8 cellular contexts compared by ENCODE assay signal in the genomic region with DNA sequence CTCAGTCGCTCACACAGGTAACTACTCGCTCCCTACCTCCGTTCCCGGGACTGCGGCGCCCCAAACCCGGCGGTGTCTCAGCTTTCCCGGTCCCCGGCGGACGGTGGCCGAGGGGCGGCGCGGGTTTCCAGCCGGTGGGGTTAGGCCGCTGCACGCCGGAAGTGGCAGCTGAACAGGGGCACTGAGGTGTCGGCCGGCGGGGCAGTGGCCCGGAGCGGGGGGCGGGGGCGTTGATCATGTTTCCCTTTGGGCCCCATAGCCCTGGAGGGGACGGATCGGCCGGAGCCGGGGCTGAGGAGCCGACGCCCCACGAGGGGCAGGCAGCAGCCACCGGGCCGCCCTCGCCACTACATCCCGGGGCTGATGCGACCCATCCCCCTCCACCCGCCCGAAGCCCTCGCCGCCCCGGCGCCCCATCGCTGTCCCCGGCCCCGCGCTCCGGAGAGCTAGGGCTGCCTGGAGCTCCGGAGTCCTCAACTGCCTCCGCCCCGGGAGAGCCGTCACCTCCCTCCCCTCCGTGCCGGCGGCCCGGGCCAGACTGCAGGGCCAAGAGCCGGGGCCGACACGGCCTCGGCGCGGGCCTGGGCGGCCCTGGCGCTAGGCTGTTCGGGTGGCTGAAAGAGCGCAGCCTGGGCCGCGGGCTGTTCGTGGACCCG. TPM values are rescaled to one million over a fixed set of nuclear protein-coding genes. Genes with fewer than 3 reads are reported as not detected.
DNase-seq lines count a peak whose midpoint lies in the region; ATAC-seq and TF ChIP-seq lines count a peak whose summit lies in the region.

Gene DCAF10 (plus strand): TSS at position 167 of the 656 bp plus-strand sequence. CDS start 70 bp downstream, at position 237.

- 0 out of 2 replicates have a peak, but pooled peaks cover 3% of the 10 kb centered on the region for H3K36me3 ChIP-seq in Karpas-422 (ENCODE audit: insufficient read depth, low read length)

- peak within 1 kb of the TSS; percentile 98 for H3K9ac ChIP-seq in Karpas-422 (ENCODE audit: low read length)

- peak within 1 kb of the TSS; percentile 85 for H3K4me2 ChIP-seq in Karpas-422 (ENCODE audit: low read depth, low read length, poor library complexity, severe bottlenecking)

- ATAC-seq in GM21825 (IDR thresholded peaks at IDR 0.05; ENCODE audit: unreplicated experiment) (peak; percentile 67), omental fat pad (ENCODE audit: low FRiP score) (peak; percentile 95)

- no peak for TF ChIP-seq CTCF in omental fat pad (IDR thresholded peaks at IDR 0.05)

- H3K4me1 Mint-ChIP-seq in activated naive CD4-positive, alpha-beta T cell treated with anti-CD3 and anti-CD28 coated beads, Interleukin-2, amount 10 ng/mL, durations not matched to agents 7 days and 5 days, result peaks cover 45% of the 10 kb centered on the region

- peak within 1 kb of the TSS; percentile 93 for H3K4me3 ChIP-seq in Karpas-422 (ENCODE audit: low read length)

- no peaks in the 10 kb centered on the region for H3K9me3 Mint-ChIP-seq in activated naive CD4-positive, alpha-beta T cell treated with anti-CD3 and anti-CD28 coated beads, Interleukin-2, amount 10 ng/mL, durations not matched to agents 7 days and 5 days

- no peaks in the 10 kb centered on the region for H3K27me3 ChIP-seq in Karpas-422 (ENCODE audit: low read length)

- peak within 1 kb of the TSS; percentile 97 for H2AFZ ChIP-seq in Karpas-422 (ENCODE audit: low read length)

- peaks cover 50% of the 10 kb centered on the region for H3K79me2 ChIP-seq in Karpas-422 (ENCODE audit: low read length)

- peak within 1 kb of the TSS; percentile 89 for H3K27ac Mint-ChIP-seq in activated naive CD4-positive, alpha-beta T cell treated with anti-CD3 and anti-CD28 coated beads, Interleukin-2, amount 10 ng/mL, durations not matched to agents 7 days and 5 days

- H3K9me3 ChIP-seq in Karpas-422 (ENCODE audit: low read length), result no peaks in the 10 kb centered on the region

- DNase-seq in ELR (ENCODE audit: low read depth) (peak; percentile 89), Karpas-422 (peak; percentile 97), SK-N-DZ (ENCODE audit: low spot score) (peak; percentile 85), globus pallidus (ENCODE audit: low spot score) (peak; percentile 71), omental fat pad (ENCODE audit: low spot score) (peak; percentile 71)
- peak; percentile 89 for DNase-seq in activated naive CD4-positive, alpha-beta T cell treated with anti-CD3 and anti-CD28 coated beads, Interleukin-2, amount 10 ng/mL, durations not matched to agents 7 days and 5 days

- H3K4me3 Mint-ChIP-seq in activated naive CD4-positive, alpha-beta T cell treated with anti-CD3 and anti-CD28 coated beads, Interleukin-2, amount 10 ng/mL, durations not matched to agents 7 days and 5 days, result peak within 1 kb of the TSS; percentile 93

- peaks cover 2% of the 10 kb centered on the region for H3K36me3 Mint-ChIP-seq in activated naive CD4-positive, alpha-beta T cell treated with anti-CD3 and anti-CD28 coated beads, Interleukin-2, amount 10 ng/mL, durations not matched to agents 7 days and 5 days

- H3K27ac ChIP-seq in Karpas-422 (ENCODE audit: low read length) (peak within 1 kb of the TSS; percentile 76), temporal lobe (ENCODE audit: low read depth, low read length) (no peak within 1 kb of the TSS)

- CTCF ChIA-PET in activated naive CD4-positive, alpha-beta T cell treated with anti-CD3 and anti-CD28 coated beads, Interleukin-2, amount 10 ng/mL, durations not matched to agents 7 days and 5 days (lab: Charles Lee), result interaction anchor here (0.6 to 1.3 kb wide), 2 partner anchors 10 kb away, joined by 3 read pairs; no protein-coding TSS in a partner anchor

- H4K20me1 ChIP-seq in Karpas-422 (ENCODE audit: insufficient read depth, low read depth, low read length), result peaks cover 5% of the 10 kb centered on the region; the same call in 1 of the 2 replicates

- H3K27me3 Mint-ChIP-seq in activated naive CD4-positive, alpha-beta T cell treated with anti-CD3 and anti-CD28 coated beads, Interleukin-2, amount 10 ng/mL, durations not matched to agents 7 days and 5 days, result peaks cover 3% of the 10 kb centered on the region

- no peaks in the 10 kb centered on the region for H3K9me2 ChIP-seq in Karpas-422 (replicated peaks; ENCODE audit: insufficient read depth, low read length)

- peaks cover 30% of the 10 kb centered on the region for H3K4me1 ChIP-seq in Karpas-422 (ENCODE audit: low read length)

RNA-seq across cellular contexts. Expression of gene DCAF10, which starts in this region (rescaled TPM):
- 24.6 and 34.8 TPM in 2 replicates for total RNA-seq in Karpas-422 (2014; rRNA removed; shearing (Covaris generic); ENCODE audit: low replicate concordance)
- 18.2 and 25.4 TPM in 2 replicates for polyA plus RNA-seq in SK-N-DZ (2014; cell fraction: cytosol; rRNA removed)
- 21.6 and 32.6 TPM in 2 replicates for polyA plus RNA-seq in SK-N-DZ (2014; cell fraction: nucleus; rRNA removed)
- 10 to 100 TPM; 23.2 to 40.5 (median 31.9) TPM for total RNA-seq in omental fat pad
- total RNA-seq in temporal lobe, result 24.1 TPM
